ENCODE assay signal across 10 cellular contexts in genomic region chr17:38897671-38898290, GRCh38. TPM values are rescaled to one million over a fixed set of nuclear protein-coding genes. Genes with fewer than 3 reads are reported as not detected.
DNase-seq lines count a peak whose midpoint lies in the region; ATAC-seq, FAIRE-seq and TF ChIP-seq lines count a peak whose summit lies in the region.
"Had no signal": no experiment of that assay in that cellular context is flagged by ENCODE, and none has a peak within 500 bp of the region (broad histone marks: within the 10 kb centered on the region; RNA-seq: fewer than 3 reads in every experiment).

No MANE protein-coding gene starts in this region.

- H3K4me2 ChIP-seq in K562 (ENCODE audit: insufficient read depth, low read length) (no peak overlapping the region), mesenchymal stem cell (ENCODE audit: low read length, poor library complexity, severe bottlenecking) (no peak overlapping the region)

- H2BK5ac ChIP-seq in mesenchymal stem cell (ENCODE audit: low read depth, low read length, poor library complexity, severe bottlenecking), result no peak overlapping the region

- no peak overlapping the region for H4K8ac ChIP-seq in mesenchymal stem cell (ENCODE audit: low read length)

- intact Hi-C loops in K562 (cut with micrococcal nuclease) (no loop called here), tibial artery (cut with DNase I; ENCODE audit: low total_unique reads) (no loop called here)

- peak overlapping the region; percentile 39 to 79 for H3K9ac ChIP-seq in K562 (ENCODE audit: insufficient read depth in 1 of 2, low read depth in 2 of 2, low read length in 2 of 2)
- H3K9ac ChIP-seq in mesenchymal stem cell (ENCODE audit: low read length), result peak overlapping the region; percentile 8

- H4K91ac ChIP-seq in mesenchymal stem cell (ENCODE audit: low read length), result no peak overlapping the region

- peaks cover 74% of the 10 kb centered on the region; the same call in 2 of the 3 replicates for H3K36me3 ChIP-seq in K562 (ENCODE audit: control insufficient read depth, insufficient read depth, low read length)
- peaks cover 58 to 70% of the 10 kb centered on the region in 2 experiments for H3K36me3 ChIP-seq in mesenchymal stem cell (ENCODE audit: control insufficient read depth in 1 of 2, insufficient read depth in 2 of 2, low read depth in 1 of 2, low read length in 2 of 2)
- peaks cover 14 to 73% (median 26%) of the 10 kb centered on the region in 3 donors for H3K36me3 ChIP-seq in tibial artery

- WGBS in K562 (ENCODE audit: insufficient coverage, low coverage, missing lambda C conversion rate), result 81% methylated on average over 12 of the region's 12 CpGs
- WGBS in mesenchymal stem cell, result 89% methylated on average over 12 of the region's 12 CpGs

- H3K9me3 ChIP-seq in K562 (replicated peaks; ENCODE audit: control insufficient read depth, insufficient read depth, low read depth, low read length) (no peaks in the 10 kb centered on the region), mesenchymal stem cell (ENCODE audit: control insufficient read depth, low read length) (no peaks in the 10 kb centered on the region), tibial artery (no peaks in the 10 kb centered on the region)

- CTCF ChIA-PET in K562 (lab: Yijun Ruan, JAX; ENCODE audit: low intra/inter-chr PET ratio), result interaction anchor here (0.6 kb wide), 1 partner anchor 31 kb away, joined by 3 read pairs; no protein-coding TSS in a partner anchor

- no peaks in the 10 kb centered on the region for H3K27me3 ChIP-seq in K562 (ENCODE audit: control insufficient read depth in 2 of 2, insufficient read depth in 2 of 2, low read length in 2 of 2)
- H3K27me3 ChIP-seq in mesenchymal stem cell (ENCODE audit: control insufficient read depth in 1 of 2, insufficient read depth in 1 of 2, low read length in 2 of 2), result no peaks in the 10 kb centered on the region
- H3K27me3 ChIP-seq in tibial artery, result no peaks in the 10 kb centered on the region

- H4K20me1 ChIP-seq in K562 (replicated peaks; ENCODE audit: control insufficient read depth, insufficient read depth, low read length), result peaks cover 40% of the 10 kb centered on the region

- H3K4ac ChIP-seq in mesenchymal stem cell (ENCODE audit: low read depth in 1 of 2, low read length in 2 of 2), result no peak overlapping the region

- no peak for TF ChIP-seq RAD21 in K562 (CRISPR knock-in tag; conservative IDR thresholded peaks at IDR 0.05 in 1 of 2, IDR thresholded peaks at IDR 0.05 in 1 of 2)

- H3K18ac ChIP-seq in mesenchymal stem cell (ENCODE audit: low read depth in 1 of 2, low read length in 2 of 2), result no peak overlapping the region

- no peak overlapping the region for H3K23ac ChIP-seq in mesenchymal stem cell (ENCODE audit: low read length in 2 of 2)

- H2AFZ ChIP-seq in K562 (ENCODE audit: low read depth, low read length), result no peak overlapping the region
- H2AFZ ChIP-seq in mesenchymal stem cell (ENCODE audit: low read depth, low read length), result no peak overlapping the region

- H3K9me1 ChIP-seq in K562 (ENCODE audit: control insufficient read depth, insufficient read depth, low read length), result peaks cover 4% of the 10 kb centered on the region

- no peak for TF ChIP-seq POLR2A in K562 (conservative IDR thresholded peaks at IDR 0.05)

- H3K79me1 ChIP-seq in mesenchymal stem cell (replicated peaks; ENCODE audit: low read length, poor library complexity, severe bottlenecking), result peaks cover 1% of the 10 kb centered on the region

- no peak overlapping the region for H2BK120ac ChIP-seq in mesenchymal stem cell (ENCODE audit: low read depth, low read length)

- TF ChIP-seq CTCF in K562 (IDR thresholded peaks at IDR 0.05 in 2 of 3, conservative IDR thresholded peaks at IDR 0.05 in 1 of 3; ENCODE audit: insufficient read depth in 2 of 3, low read depth in 1 of 3, low read length in 3 of 3) (no peak), tibial artery (IDR thresholded peaks at IDR 0.05) (no peak)

- H3K27ac ChIP-seq in K562 (ENCODE audit: extremely low read depth, low read depth, low read length), result peak overlapping the region; percentile 62
- H3K27ac ChIP-seq in mesenchymal stem cell (ENCODE audit: low read length, poor library complexity, severe bottlenecking), result peak overlapping the region; percentile 66
- H3K27ac ChIP-seq in tibial artery, result peak overlapping the region; percentile 55 to 77
- H3K27ac ChIP-seq: SK-N-MC had no signal

- H2AK5ac ChIP-seq in mesenchymal stem cell (ENCODE audit: low read length, severe bottlenecking), result peak overlapping the region; percentile 11

- peak overlapping the region in 1 of 2 experiments; percentile 69 for H2BK12ac ChIP-seq in mesenchymal stem cell (ENCODE audit: low read length in 2 of 2)

- in situ Hi-C loops in K562 (cut with MboI), result no loop called here

- peak; percentile 62 for DNase-seq in activated CD8-positive, alpha-beta memory T cell treated with anti-CD3 and anti-CD28 coated beads for 24 hours
- DNase-seq in activated CD8-positive, alpha-beta memory T cell treated with anti-CD3 and anti-CD28 coated beads, Interleukin-2, amount 50 U/mL, for 48 hours, result no peak
- DNase-seq in K562 (ENCODE audit: extremely low read depth in 1 of 4, low spot score in 3 of 4), result no peak
- DNase-seq in mesenchymal stem cell, result no peak
- DNase-seq in tibial artery, result no peak
- DNase-seq: trophoblast cell had no signal

- POLR2A ChIA-PET in K562 (lab: Yijun Ruan, JAX), result interaction anchor here (0.7 to 2.4 kb wide), 5 partner anchors 10 to 24 kb away, joined by 3 to 9 read pairs (median 4); no protein-coding TSS in a partner anchor

- no peak for TF ChIP-seq EP300 in K562 (IDR thresholded peaks at IDR 0.05; ENCODE audit: low read length)

- ATAC-seq in K562 (no peak), GM21619 (IDR thresholded peaks at IDR 0.05; ENCODE audit: unreplicated experiment) (no peak), HG02885 (IDR thresholded peaks at IDR 0.05; ENCODE audit: poor library complexity, unreplicated experiment) (no peak), GM19455 (IDR thresholded peaks at IDR 0.05; ENCODE audit: unreplicated experiment) (no peak)

- no peak overlapping the region for H3K14ac ChIP-seq in mesenchymal stem cell (ENCODE audit: low read length in 2 of 2)

- no TSS peak for BruUV-seq in K562 (replicated peaks; lab: Mats Ljungman, UMichigan)

- peaks cover 56 to 61% of the 10 kb centered on the region in 2 experiments for H3K4me1 ChIP-seq in K562 (replicated peaks in 1 of 2; ENCODE audit: control insufficient read depth in 2 of 2, insufficient read depth in 2 of 2, low read length in 2 of 2)
- H3K4me1 ChIP-seq in mesenchymal stem cell (ENCODE audit: control insufficient read depth, insufficient read depth, low read depth, low read length), result peaks cover 67% of the 10 kb centered on the region
- H3K4me1 ChIP-seq in tibial artery, result peaks cover 0 to 100% (median 75%) of the 10 kb centered on the region in 4 donors

- H3K79me2 ChIP-seq in K562 (ENCODE audit: control insufficient read depth, insufficient read depth, low read length), result peaks cover 19% of the 10 kb centered on the region; the same call in 2 of the 3 replicates

- FAIRE-seq in K562 (lab: Jason Lieb, UNC), result no peak

- no peak overlapping the region for H2BK15ac ChIP-seq in mesenchymal stem cell (ENCODE audit: low read depth, poor library complexity, severe bottlenecking)

- H3K4me3 ChIP-seq in K562, result no peak overlapping the region
- no peak overlapping the region for H3K4me3 ChIP-seq in mesenchymal stem cell (ENCODE audit: insufficient read depth in 1 of 2, low read depth in 1 of 2, low read length in 2 of 2)
- H3K4me3 ChIP-seq in tibial artery, result no peak overlapping the region
- H3K4me3 ChIP-seq: SK-N-MC had no signal

TF ChIP-seq in K562, 482 proteins besides CTCF, POLR2A, EP300 and RAD21 (continues in another document):
- TF ChIP-seq DMBX1 (CRISPR knock-in tag; IDR thresholded peaks at IDR 0.05; ENCODE audit: borderline replicate concordance), result no peak

RNA-seq across cellular contexts. Expression of gene LASP1, which starts 27.9 kb away (rescaled TPM):
- total RNA-seq in K562 (2011; cell fraction: chromatin; rRNA removed; ENCODE audit: low replicate concordance), result 56.3 and 141 TPM in 2 replicates
- total RNA-seq in K562 (2011; cell fraction: nucleolus; rRNA removed), result 52.5 and 72.2 TPM in 2 replicates
- total RNA-seq in K562 (2011; cell fraction: nucleoplasm; rRNA removed), result 56.8 and 72.4 TPM in 2 replicates
- 48.5 and 49.0 TPM in 2 replicates for total RNA-seq in K562 (2014; rRNA removed)
- total RNA-seq in K562 (2014; rRNA removed; fragmentation: Illumina TruSeq; extraction: Trizol), result 35.1 and 38.8 TPM in 2 replicates
- total RNA-seq in K562 (2015; rRNA removed; fragmentation: Illumina TruSeq; extraction: Trizol), result 55.3 and 58.7 TPM in 2 replicates
- total RNA-seq in K562 (2021), result 112 and 125 TPM in 2 replicates
- polyA plus RNA-seq in K562 (2011; rRNA removed), result 45.9 and 62.1 TPM in 2 replicates
- 58.9 and 166 TPM in 2 replicates for polyA plus RNA-seq in K562 (2011; cell fraction: cytosol; rRNA removed)
- polyA plus RNA-seq in K562 (2011; cell fraction: nucleus; rRNA removed), result 25.9 and 52.6 TPM in 2 replicates
- 110 and 126 TPM in 2 replicates for polyA plus RNA-seq in K562 (2012)
- 95.7 and 104 TPM in 2 replicates for polyA plus RNA-seq in K562 (2014; fragmentation: Illumina TruSeq; extraction: Trizol)
- polyA plus RNA-seq in K562 (2014; fragmentation: Nextera tagmentation; extraction: Ambion mirVana), result 10 to 100 TPM; 23.0 to 23.6 TPM
- polyA plus RNA-seq in K562 (2014; rRNA removed), result 69.1 and 78.2 TPM in 2 replicates
- 48.3 and 89.0 TPM in 2 replicates for polyA minus RNA-seq in K562 (2011; rRNA and poly(A)+ RNA removed)
- polyA minus RNA-seq in K562 (2011; cell fraction: cytosol; rRNA and poly(A)+ RNA removed), result 56.3 and 79.0 TPM in 2 replicates
- 20.1 and 22.1 TPM in 2 replicates for polyA minus RNA-seq in K562 (2011; cell fraction: nucleus; rRNA and poly(A)+ RNA removed)
- polyA plus RNA-seq in mesenchymal stem cell (2013, experiment 1 of 2), result 223 TPM
- polyA plus RNA-seq in mesenchymal stem cell (2013, experiment 2 of 2), result 220 TPM

RNA-seq across cellular contexts. Expression of gene RPL23, which starts 44.3 kb away (rescaled TPM):
- total RNA-seq in K562 (2011; cell fraction: chromatin; rRNA removed; ENCODE audit: low replicate concordance), result 370 and 391 TPM in 2 replicates
- 317 and 380 TPM in 2 replicates for total RNA-seq in K562 (2011; cell fraction: nucleolus; rRNA removed)
- 567 and 894 TPM in 2 replicates for total RNA-seq in K562 (2011; cell fraction: nucleoplasm; rRNA removed)
- total RNA-seq in K562 (2014; rRNA removed), result 2,281 and 2,332 TPM in 2 replicates
- total RNA-seq in K562 (2014; rRNA removed; fragmentation: Illumina TruSeq; extraction: Trizol), result 3,218 and 3,389 TPM in 2 replicates
- 2,524 and 2,706 TPM in 2 replicates for total RNA-seq in K562 (2015; rRNA removed; fragmentation: Illumina TruSeq; extraction: Trizol)
- total RNA-seq in K562 (2021), result 1,745 and 1,985 TPM in 2 replicates
- polyA plus RNA-seq in K562 (2011; rRNA removed), result 1,779 and 3,096 TPM in 2 replicates
- polyA plus RNA-seq in K562 (2011; cell fraction: cytosol; rRNA removed), result 1,009 and 1,561 TPM in 2 replicates
- polyA plus RNA-seq in K562 (2011; cell fraction: nucleus; rRNA removed), result 519 and 810 TPM in 2 replicates
- polyA plus RNA-seq in K562 (2012), result 2,980 and 3,135 TPM in 2 replicates
- 3,156 and 3,487 TPM in 2 replicates for polyA plus RNA-seq in K562 (2014; fragmentation: Illumina TruSeq; extraction: Trizol)
- 1,000 to 10,000 TPM; 2,598 to 3,667 TPM for polyA plus RNA-seq in K562 (2014; fragmentation: Nextera tagmentation; extraction: Ambion mirVana)
- 3,128 and 3,158 TPM in 2 replicates for polyA plus RNA-seq in K562 (2014; rRNA removed)
- polyA minus RNA-seq in K562 (2011; rRNA and poly(A)+ RNA removed), result 1,069 and 1,345 TPM in 2 replicates
- 644 and 904 TPM in 2 replicates for polyA minus RNA-seq in K562 (2011; cell fraction: cytosol; rRNA and poly(A)+ RNA removed)
- 127 and 195 TPM in 2 replicates for polyA minus RNA-seq in K562 (2011; cell fraction: nucleus; rRNA and poly(A)+ RNA removed)
- 3,739 TPM for polyA plus RNA-seq in mesenchymal stem cell (2013, experiment 1 of 2)
- 3,716 TPM for polyA plus RNA-seq in mesenchymal stem cell (2013, experiment 2 of 2)
